1 cellular context compared by ENCODE assay signal in genomic region chr7:78780560-78780959, GRCh38.
TF ChIP-seq lines count a peak whose summit lies in the region.

No MANE protein-coding gene starts in this region.

TF ChIP-seq in WTC11, 78 proteins besides CTCF, POLR2A, EP300 and RAD21 (continued from another document):
- TF ChIP-seq, protein P1, sequence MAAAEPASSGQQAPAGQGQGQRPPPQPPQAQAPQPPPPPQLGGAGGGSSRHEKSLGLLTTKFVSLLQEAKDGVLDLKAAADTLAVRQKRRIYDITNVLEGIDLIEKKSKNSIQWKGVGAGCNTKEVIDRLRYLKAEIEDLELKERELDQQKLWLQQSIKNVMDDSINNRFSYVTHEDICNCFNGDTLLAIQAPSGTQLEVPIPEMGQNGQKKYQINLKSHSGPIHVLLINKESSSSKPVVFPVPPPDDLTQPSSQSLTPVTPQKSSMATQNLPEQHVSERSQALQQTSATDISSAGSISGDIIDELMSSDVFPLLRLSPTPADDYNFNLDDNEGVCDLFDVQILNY (CRISPR knock-in tag; IDR thresholded peaks at IDR 0.05): no peak
